ENCODE assay signal across 20 cellular contexts in the genomic region with DNA sequence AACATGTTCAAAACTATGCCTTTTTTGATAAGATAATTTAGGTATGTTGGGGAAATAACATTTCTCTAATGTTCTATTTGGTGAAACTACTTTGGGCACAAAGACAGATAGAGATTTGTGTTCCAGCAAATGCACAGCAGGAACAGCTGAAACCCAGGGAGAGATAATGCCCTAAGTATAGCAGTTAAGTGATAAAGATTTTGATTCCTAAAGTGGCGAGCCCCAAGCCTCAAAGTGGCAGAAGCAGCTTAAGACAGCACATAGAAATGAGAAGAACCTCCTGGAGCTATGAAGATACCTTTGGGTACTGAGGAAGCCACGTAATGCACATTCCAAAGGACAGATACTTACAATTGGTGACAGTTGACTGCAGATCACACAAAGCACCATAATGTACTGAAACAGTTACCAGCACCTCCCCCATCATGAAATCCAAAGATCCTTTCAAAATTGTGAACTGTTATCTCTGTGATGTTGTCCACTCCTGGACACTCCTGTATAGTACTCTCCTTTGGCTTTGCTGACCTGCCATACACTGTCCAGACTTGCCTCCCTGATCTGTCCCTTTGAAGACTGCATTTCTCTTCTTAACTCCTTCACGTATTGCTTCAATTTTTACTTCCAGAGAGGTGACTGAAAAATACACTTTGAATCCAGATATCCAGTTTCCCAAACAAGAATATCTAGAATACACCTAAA.
"Had no signal": no experiment of that assay in that cellular context is flagged by ENCODE, and none has a peak within 500 bp of the region (broad histone marks: within the 10 kb centered on the region; RNA-seq: fewer than 3 reads in every experiment).

No MANE protein-coding gene starts in this region.

- H3K4me1 ChIP-seq: lower lobe of right lung, transverse colon had no signal

- H3K9me3 ChIP-seq: lower lobe of right lung, ovary, stomach, thoracic aorta, transverse colon had no signal

- H3K27ac ChIP-seq: coronary artery, lower lobe of right lung, ovary, stomach, thoracic aorta, transverse colon had no signal

- H3K27me3 ChIP-seq: ovary, stomach, transverse colon had no signal

- H3K4me3 Mint-ChIP-seq: endodermal cell; memory B cell; naive thymus-derived CD8-positive, alpha-beta T cell; neural crest cell had no signal

- H3K9me3 Mint-ChIP-seq: memory B cell, neural crest cell had no signal

- H3K27me3 Mint-ChIP-seq: memory B cell; naive thymus-derived CD8-positive, alpha-beta T cell had no signal

- H3K36me3 Mint-ChIP-seq: memory B cell; naive thymus-derived CD8-positive, alpha-beta T cell had no signal

- H3K27ac Mint-ChIP-seq: endodermal cell; memory B cell; naive thymus-derived CD8-positive, alpha-beta T cell had no signal

- DNase-seq: caudate nucleus; effector CD4-positive, alpha-beta T cell; endodermal cell; foreskin melanocyte; head of caudate nucleus; hypothalamus; lower lobe of right lung; naive thymus-derived CD8-positive, alpha-beta T cell; nucleus accumbens; ovary; stimulated activated CD4-positive, alpha-beta T cell treated with anti-CD3 and anti-CD28 coated beads, Interleukin-2, amount 100 ng/mL, for 24 hours; stimulated activated CD4-positive, alpha-beta T cell treated with anti-CD3 and anti-CD28 coated beads, Interleukin-4, amount 100 ng/mL, for 4 hours; stimulated activated naive CD4-positive, alpha-beta T cell; stomach; substantia nigra; transverse colon had no signal

- H3K36me3 ChIP-seq: lower lobe of right lung, ovary, stomach, thoracic aorta, transverse colon had no signal

- H3K4me3 ChIP-seq: coronary artery, lower lobe of right lung, ovary, stomach, thoracic aorta, transverse colon had no signal

- H3K4me1 Mint-ChIP-seq: memory B cell; naive thymus-derived CD8-positive, alpha-beta T cell had no signal
